ENCODE assay signal across 27 cellular contexts in genomic region chr6:134702279-134702678, GRCh38.
"Had no signal": no experiment of that assay in that cellular context is flagged by ENCODE, and none has a peak within 500 bp of the region (broad histone marks: within the 10 kb centered on the region; RNA-seq: fewer than 3 reads in every experiment).

No MANE protein-coding gene starts in this region.

- FAIRE-seq: pancreas, small intestine, urothelium cell line had no signal

- H3K4me1 ChIP-seq: pancreas, tibial nerve, upper lobe of left lung had no signal

- H3K27ac ChIP-seq: neutrophil, pancreas, psoas muscle, right lobe of liver, sigmoid colon, stomach, thoracic aorta, thyroid gland, tibial nerve, upper lobe of left lung had no signal

- H3K36me3 ChIP-seq: neutrophil, pancreas, right lobe of liver, sigmoid colon, stomach, thoracic aorta, thyroid gland, tibial nerve, upper lobe of left lung had no signal

- H3K9me3 ChIP-seq: neutrophil, pancreas, psoas muscle, right lobe of liver, sigmoid colon, stomach, thoracic aorta, thyroid gland, tibial nerve, upper lobe of left lung had no signal

- DNase-seq: naive B cell; naive thymus-derived CD8-positive, alpha-beta T cell; nephron progenitor cell; nucleus accumbens; pancreas; posterior cingulate gyrus; psoas muscle; right cardiac atrium; right lobe of liver; sigmoid colon; small intestine; stimulated activated CD4-positive, alpha-beta T cell treated with anti-CD3 and anti-CD28 coated beads, Interleukin-12 subunit alpha, Interleukin-12 subunit beta, amount 100 ng/mL, for 4 hours; stimulated activated CD4-positive, alpha-beta T cell treated with anti-CD3 and anti-CD28 coated beads, Interleukin-1b, Interleukin-23, amount 100 ng/mL, for 48 hours; stimulated activated CD4-positive, alpha-beta T cell treated with anti-CD3 and anti-CD28 coated beads, Interleukin-4, amount 100 ng/mL, for 1 hour; stimulated activated CD4-positive, alpha-beta T cell treated with anti-CD3 and anti-CD28 coated beads, Interleukin-4, amount 100 ng/mL, for 4 hours; stimulated activated CD8-positive, alpha-beta memory T cell treated with anti-CD3 and anti-CD28 coated beads, Interleukin-4, amount 100 ng/mL, for 48 hours; stimulated activated naive B cell treated with anti-CD40 and anti-IgM and Interleukin-4, amounts not matched to agents 10 μg/mL and 1 μg/mL and 100 μg/mL, for 72 hours; stimulated activated naive CD4-positive, alpha-beta T cell treated with Interleukin-2 at 50 U/mL for 16 hours; stomach; thyroid gland; trophoblast cell; upper lobe of left lung had no signal

- H3K27me3 ChIP-seq: pancreas, right lobe of liver, sigmoid colon, stomach, thyroid gland, tibial nerve, upper lobe of left lung had no signal

- ATAC-seq: naive thymus-derived CD8-positive, alpha-beta T cell; natural killer cell treated with Interleukin-12 subunit alpha and Interleukin-12 subunit beta and Interleukin-15 and Interleukin-18, amount 100 ng/mL, for 72 hours; pancreas; psoas muscle; right cardiac atrium; right lobe of liver; stimulated activated naive B cell treated with anti-CD40 and anti-IgM and Interleukin-4, amounts not matched to agents 10 μg/mL and 1 μg/mL and 100 μg/mL, for 72 hours had no signal

- H3K4me3 ChIP-seq: pancreas, psoas muscle, right lobe of liver, sigmoid colon, stomach, thoracic aorta, thyroid gland, tibial nerve, upper lobe of left lung had no signal
